9 cellular contexts compared by ENCODE assay signal in genomic region chr18:45617284-45617683, GRCh38. TPM values are rescaled to one million over a fixed set of nuclear protein-coding genes. Genes with fewer than 3 reads are reported as not detected.
A peak's percentile ranks its signal among the peaks of the same experiment; 100 is the strongest.
DNase-seq lines count a peak whose midpoint lies in the region; ATAC-seq, FAIRE-seq and TF ChIP-seq lines count a peak whose summit lies in the region.
"Had no signal": no experiment of that assay in that cellular context is flagged by ENCODE, and none has a peak within 500 bp of the region (broad histone marks: within the 10 kb centered on the region; RNA-seq: fewer than 3 reads in every experiment).

No MANE protein-coding gene starts in this region.

- H3K4me3 Mint-ChIP-seq in CD8-positive, alpha-beta T cell = no peak overlapping the region
- H3K4me3 Mint-ChIP-seq: activated CD4-positive, alpha-beta T cell treated with anti-CD3 and anti-CD28 coated beads for 36 hours had no signal

- no peaks in the 10 kb centered on the region for H3K27me3 ChIP-seq in lower lobe of right lung (ENCODE audit: low read depth)
- no peaks in the 10 kb centered on the region for H3K27me3 ChIP-seq in CD8-positive, alpha-beta T cell (ENCODE audit: insufficient read depth, low read length)
- H3K27me3 ChIP-seq in effector memory CD4-positive, alpha-beta T cell (replicated peaks; ENCODE audit: control insufficient read depth, insufficient read depth, low read length, poor library complexity, severe bottlenecking) = no peaks in the 10 kb centered on the region

- H3K27ac ChIP-seq in coronary artery (peak overlapping the region in 1 of 2 donors; percentile 80), lower lobe of right lung (peak overlapping the region; percentile 46)
- H3K27ac ChIP-seq in CD8-positive, alpha-beta T cell (ENCODE audit: low read depth, low read length) = no peak overlapping the region
- no peak overlapping the region for H3K27ac ChIP-seq in effector memory CD4-positive, alpha-beta T cell (ENCODE audit: insufficient read depth, low read length, poor library complexity, severe bottlenecking)

- no peaks in the 10 kb centered on the region for H3K9me3 Mint-ChIP-seq in CD8-positive, alpha-beta T cell

- peaks cover 26% of the 10 kb centered on the region for H3K4me1 ChIP-seq in lower lobe of right lung
- no peaks in the 10 kb centered on the region for H3K4me1 ChIP-seq in CD8-positive, alpha-beta T cell (ENCODE audit: insufficient read depth, low read length)
- H3K4me1 ChIP-seq in effector memory CD4-positive, alpha-beta T cell (ENCODE audit: control insufficient read depth, insufficient read depth, low read length, poor library complexity, severe bottlenecking) = no peaks in the 10 kb centered on the region

- peak; percentile 73 for DNase-seq in LHCN-M2 (ENCODE audit: low read depth)
- DNase-seq in coronary artery (ENCODE audit: low spot score) = peak; percentile 91
- DNase-seq in lower lobe of right lung = peak; percentile 55
- DNase-seq in urothelium cell line (ENCODE audit: low spot score) = peak; percentile 80
- no peak for DNase-seq in CD8-positive, alpha-beta T cell
- no peak for DNase-seq in effector memory CD4-positive, alpha-beta T cell
- DNase-seq: activated CD4-positive, alpha-beta T cell treated with anti-CD3 and anti-CD28 coated beads for 36 hours; stimulated activated naive CD8-positive, alpha-beta T cell treated with anti-CD3 and anti-CD28 coated beads, Interleukin-15, Interleukin-2, amounts not matched to agents 100 U/mL and 50 U/mL, for 24 hours had no signal

- intact Hi-C loops in lower lobe of right lung (cut with DNase I) = no loop called here
- intact Hi-C loops in CD8-positive, alpha-beta T cell (cut with DNase I, micrococcal nuclease) = no loop called here

- H3K4me3 ChIP-seq in coronary artery (no peak overlapping the region), lower lobe of right lung (no peak overlapping the region)
- H3K4me3 ChIP-seq in CD8-positive, alpha-beta T cell (ENCODE audit: low read depth, low read length) = no peak overlapping the region
- H3K4me3 ChIP-seq in effector memory CD4-positive, alpha-beta T cell (ENCODE audit: insufficient read depth, low read depth, low read length, poor library complexity, severe bottlenecking) = no peak overlapping the region

- no peak overlapping the region for H3K27ac Mint-ChIP-seq in CD8-positive, alpha-beta T cell
- H3K27ac Mint-ChIP-seq: activated CD4-positive, alpha-beta T cell treated with anti-CD3 and anti-CD28 coated beads for 36 hours had no signal

- H3K4me1 Mint-ChIP-seq in CD8-positive, alpha-beta T cell (ENCODE audit: low read depth) = no peaks in the 10 kb centered on the region
- H3K4me1 Mint-ChIP-seq: activated CD4-positive, alpha-beta T cell treated with anti-CD3 and anti-CD28 coated beads for 36 hours had no signal

- CTCF ChIA-PET in CD8-positive, alpha-beta T cell (lab: Charles Lee) = interaction anchor here (0.6 to 1.4 kb wide), 2 partner anchors 11 to 457 kb away, joined by 3 to 4 read pairs; no protein-coding TSS in a partner anchor

- TF ChIP-seq CTCF in coronary artery (IDR thresholded peaks at IDR 0.05) (no peak), lower lobe of right lung (IDR thresholded peaks at IDR 0.05) (no peak)
- no peak for TF ChIP-seq CTCF in CD8-positive, alpha-beta T cell (IDR thresholded peaks at IDR 0.05)

- FAIRE-seq in urothelium cell line (lab: Jason Lieb, UNC) = no peak

- H3K36me3 ChIP-seq in lower lobe of right lung = no peaks in the 10 kb centered on the region
- no peaks in the 10 kb centered on the region for H3K36me3 ChIP-seq in CD8-positive, alpha-beta T cell (ENCODE audit: insufficient read depth, low read length)
- no peaks in the 10 kb centered on the region for H3K36me3 ChIP-seq in effector memory CD4-positive, alpha-beta T cell (ENCODE audit: control insufficient read depth, insufficient read depth, low read length)

- peaks cover 7% of the 10 kb centered on the region for H3K27me3 Mint-ChIP-seq in CD8-positive, alpha-beta T cell (ENCODE audit: low read depth)

- no peaks in the 10 kb centered on the region for H3K36me3 Mint-ChIP-seq in CD8-positive, alpha-beta T cell

- H3K9me3 ChIP-seq in lower lobe of right lung = no peaks in the 10 kb centered on the region
- no peaks in the 10 kb centered on the region for H3K9me3 ChIP-seq in CD8-positive, alpha-beta T cell (ENCODE audit: low read length)
- H3K9me3 ChIP-seq in effector memory CD4-positive, alpha-beta T cell (ENCODE audit: control insufficient read depth, low read length) = no peaks in the 10 kb centered on the region

- POLR2A ChIA-PET in CD8-positive, alpha-beta T cell (lab: Charles Lee) = no interaction called here

- ATAC-seq in lower lobe of right lung = peak; percentile 73 to 76
- ATAC-seq in CD8-positive, alpha-beta T cell = no peak
- no peak for ATAC-seq in GM18498 (IDR thresholded peaks at IDR 0.05; ENCODE audit: unreplicated experiment)
- ATAC-seq: activated CD4-positive, alpha-beta T cell treated with anti-CD3 and anti-CD28 coated beads for 36 hours; stimulated activated naive CD8-positive, alpha-beta T cell treated with anti-CD3 and anti-CD28 coated beads, Interleukin-15, Interleukin-2, amounts not matched to agents 100 U/mL and 50 U/mL, for 24 hours had no signal

RNA-seq across cellular contexts. Expression of gene SLC14A2, which starts 2.0 kb away (rescaled TPM):
- not detected in 2 replicates for total RNA-seq in LHCN-M2 (2014; rRNA removed)
- polyA plus RNA-seq in LHCN-M2 (2012) = not detected
- total RNA-seq in lower lobe of right lung = not detected
- total RNA-seq in CD8-positive, alpha-beta T cell = not detected

Comparison
In these comparisons a context has a peak if more than half of its experiments do, and no peak if none do; other contexts are left out.
1. DNase-seq: peak in LHCN-M2 (single experiment), coronary artery (single experiment), lower lobe of right lung (single experiment) and urothelium cell line (single experiment); none in CD8-positive, alpha-beta T cell (0 of 7) and effector memory CD4-positive, alpha-beta T cell (0 of 3).
2. ATAC-seq: peak in lower lobe of right lung (2 of 2); none in CD8-positive, alpha-beta T cell (single experiment) and GM18498 (single experiment).